Comparison of ENCODE assay signal across 16 cellular contexts in the genomic region with DNA sequence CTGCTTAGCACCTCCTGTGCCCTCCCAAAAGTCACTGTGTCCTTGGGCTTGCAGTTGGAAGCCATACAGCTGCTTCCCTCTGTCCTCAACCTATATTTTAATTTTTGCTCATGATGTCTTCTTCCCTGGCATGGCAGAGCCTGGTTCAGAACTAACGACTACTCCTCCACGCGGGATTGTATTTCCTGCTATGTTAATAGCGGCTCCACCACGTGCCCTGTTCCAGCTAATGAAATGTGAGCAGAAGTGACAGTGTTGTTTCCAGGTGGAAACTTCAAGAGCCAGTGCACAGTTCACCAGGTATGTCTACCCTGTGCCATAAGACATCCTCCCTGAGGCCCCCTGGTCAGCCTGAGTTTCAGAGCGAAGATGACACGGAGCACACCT. TPM values are rescaled to one million over a fixed set of nuclear protein-coding genes. Genes with fewer than 3 reads are reported as not detected.
DNase-seq lines count a peak whose midpoint lies in the region; ATAC-seq and TF ChIP-seq lines count a peak whose summit lies in the region.
"Had no signal": no experiment of that assay in that cellular context is flagged by ENCODE, and none has a peak within 500 bp of the region (broad histone marks: within the 10 kb centered on the region; RNA-seq: fewer than 3 reads in every experiment).

No MANE protein-coding gene starts in this region.

- H3K27ac ChIP-seq in thoracic aorta (peak overlapping the region; percentile 68 to 74), spleen (no peak overlapping the region)
- H3K27ac ChIP-seq: BLaER1 treated with 17β-estradiol and CSF1 and Interleukin-3, amounts not matched to agents 10 nM and 100 nM; left lung; ovary had no signal

- TF ChIP-seq POLR2A in spleen (IDR thresholded peaks at IDR 0.05) = no peak

- H3K4me1 ChIP-seq in thoracic aorta (ENCODE audit: control insufficient read depth in 1 of 2, low read depth in 2 of 2) = peaks cover 9 to 25% of the 10 kb centered on the region in 2 donors
- H3K4me1 ChIP-seq in spleen = no peaks in the 10 kb centered on the region
- H3K4me1 ChIP-seq: left lung had no signal

- H3K36me3 ChIP-seq in thoracic aorta (peaks cover 31% of the 10 kb centered on the region), spleen (peaks cover 0 to 37% (median 17%) of the 10 kb centered on the region in 6 donors)
- H3K36me3 ChIP-seq: ovary had no signal

- peak; percentile 27 for DNase-seq in DMS53 (lab: John Stamatoyannopoulos, UW)
- no peak for DNase-seq in DMS53 treated with DMSO at 0.1 percent for 48 hours (lab: John Stamatoyannopoulos, UW; ENCODE audit: unreplicated experiment)
- no peak for DNase-seq in left ventricle myocardium superior
- no peak for DNase-seq in thoracic aorta (ENCODE audit: low spot score)
- no peak for DNase-seq in GM20000 (ENCODE audit: low spot score)
- DNase-seq in EL = no peak
- DNase-seq in spleen = no peak
- DNase-seq: NCI-H1105; small intestine; stimulated activated CD4-positive, alpha-beta T cell treated with anti-CD3 and anti-CD28 coated beads, Interleukin-4, amount 100 ng/mL, for 4 hours; stimulated activated CD8-positive, alpha-beta memory T cell treated with anti-CD3 and anti-CD28 coated beads, Interleukin-4, amount 100 ng/mL, for 48 hours had no signal

- ATAC-seq in SK-N-SH treated with all-trans-retinoic acid at 6 μM for 48 hours = peak; percentile 22; the same call in 2 of the 3 replicates
- ATAC-seq in left ventricle myocardium superior = peak; percentile 49
- ATAC-seq in thoracic aorta (ENCODE audit: insufficient number of reproducible peaks, low FRiP score, low read depth) = no peak

- H3K4me3 ChIP-seq in thoracic aorta (no peak overlapping the region), spleen (no peak overlapping the region)
- H3K4me3 ChIP-seq: BLaER1 treated with 17β-estradiol and CSF1 and Interleukin-3, amounts not matched to agents 10 nM and 100 nM; left lung; ovary had no signal

- WGBS in spleen, 5 donors = 77 to 85% (median 82%) methylated on average over 7 of the region's 7 CpGs

- intact Hi-C loops in left ventricle myocardium superior (cut with micrococcal nuclease) = no loop called here
- intact Hi-C loops in spleen (cut with DNase I; ENCODE audit: low total_unique reads) = no loop called here

- TF ChIP-seq CTCF in thoracic aorta (IDR thresholded peaks at IDR 0.05) (no peak), GM20000 (IDR thresholded peaks at IDR 0.05; ENCODE audit: extremely low read depth, missing control alignments) (no peak), spleen (IDR thresholded peaks at IDR 0.05 in 8 of 11, conservative IDR thresholded peaks at IDR 0.05 in 3 of 11) (no peak)

- H3K9me3 ChIP-seq in thoracic aorta = peaks cover 12% of the 10 kb centered on the region
- peaks cover 7 to 40% (median 35%) of the 10 kb centered on the region in 8 donors for H3K9me3 ChIP-seq in spleen
- H3K9me3 ChIP-seq: ovary had no signal

- H3K27me3 ChIP-seq in thoracic aorta (replicated peaks; ENCODE audit: insufficient read depth) = no peaks in the 10 kb centered on the region
- no peaks in the 10 kb centered on the region for H3K27me3 ChIP-seq in spleen (replicated peaks in 1 of 7)
- H3K27me3 ChIP-seq: BLaER1 treated with 17β-estradiol and CSF1 and Interleukin-3, amounts not matched to agents 10 nM and 100 nM; left lung; ovary had no signal

TF ChIP-seq in SK-N-SH treated with all-trans-retinoic acid at 6 μM for 48 hours, 23 proteins besides CTCF, POLR2A, EP300 and RAD21:
- TF ChIP-seq ZFP30 (CRISPR knock-in tag; IDR thresholded peaks at IDR 0.05) = no peak
- no peak for TF ChIP-seq OSR1 (CRISPR knock-in tag; IDR thresholded peaks at IDR 0.05)
- TF ChIP-seq RARB (CRISPR knock-in tag; IDR thresholded peaks at IDR 0.05) = no peak
- no peak for TF ChIP-seq SNAI2 (CRISPR knock-in tag; IDR thresholded peaks at IDR 0.05)
- TF ChIP-seq BACH2 (CRISPR knock-in tag; IDR thresholded peaks at IDR 0.05; ENCODE audit: borderline replicate concordance) = no peak
- TF ChIP-seq ZNF70 (CRISPR knock-in tag; IDR thresholded peaks at IDR 0.05) = no peak
- TF ChIP-seq TCF4 (CRISPR knock-in tag; IDR thresholded peaks at IDR 0.05; ENCODE audit: borderline replicate concordance) = no peak
- no peak for TF ChIP-seq GLIS3 (CRISPR knock-in tag; IDR thresholded peaks at IDR 0.05)
- TF ChIP-seq, protein P1, sequence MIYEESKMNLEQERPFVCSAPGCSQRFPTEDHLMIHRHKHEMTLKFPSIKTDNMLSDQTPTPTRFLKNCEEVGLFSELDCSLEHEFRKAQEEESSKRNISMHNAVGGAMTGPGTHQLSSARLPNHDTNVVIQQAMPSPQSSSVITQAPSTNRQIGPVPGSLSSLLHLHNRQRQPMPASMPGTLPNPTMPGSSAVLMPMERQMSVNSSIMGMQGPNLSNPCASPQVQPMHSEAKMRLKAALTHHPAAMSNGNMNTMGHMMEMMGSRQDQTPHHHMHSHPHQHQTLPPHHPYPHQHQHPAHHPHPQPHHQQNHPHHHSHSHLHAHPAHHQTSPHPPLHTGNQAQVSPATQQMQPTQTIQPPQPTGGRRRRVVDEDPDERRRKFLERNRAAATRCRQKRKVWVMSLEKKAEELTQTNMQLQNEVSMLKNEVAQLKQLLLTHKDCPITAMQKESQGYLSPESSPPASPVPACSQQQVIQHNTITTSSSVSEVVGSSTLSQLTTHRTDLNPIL (CRISPR knock-in tag; IDR thresholded peaks at IDR 0.05; ENCODE audit: low read depth) = no peak
- TF ChIP-seq, protein P2, sequence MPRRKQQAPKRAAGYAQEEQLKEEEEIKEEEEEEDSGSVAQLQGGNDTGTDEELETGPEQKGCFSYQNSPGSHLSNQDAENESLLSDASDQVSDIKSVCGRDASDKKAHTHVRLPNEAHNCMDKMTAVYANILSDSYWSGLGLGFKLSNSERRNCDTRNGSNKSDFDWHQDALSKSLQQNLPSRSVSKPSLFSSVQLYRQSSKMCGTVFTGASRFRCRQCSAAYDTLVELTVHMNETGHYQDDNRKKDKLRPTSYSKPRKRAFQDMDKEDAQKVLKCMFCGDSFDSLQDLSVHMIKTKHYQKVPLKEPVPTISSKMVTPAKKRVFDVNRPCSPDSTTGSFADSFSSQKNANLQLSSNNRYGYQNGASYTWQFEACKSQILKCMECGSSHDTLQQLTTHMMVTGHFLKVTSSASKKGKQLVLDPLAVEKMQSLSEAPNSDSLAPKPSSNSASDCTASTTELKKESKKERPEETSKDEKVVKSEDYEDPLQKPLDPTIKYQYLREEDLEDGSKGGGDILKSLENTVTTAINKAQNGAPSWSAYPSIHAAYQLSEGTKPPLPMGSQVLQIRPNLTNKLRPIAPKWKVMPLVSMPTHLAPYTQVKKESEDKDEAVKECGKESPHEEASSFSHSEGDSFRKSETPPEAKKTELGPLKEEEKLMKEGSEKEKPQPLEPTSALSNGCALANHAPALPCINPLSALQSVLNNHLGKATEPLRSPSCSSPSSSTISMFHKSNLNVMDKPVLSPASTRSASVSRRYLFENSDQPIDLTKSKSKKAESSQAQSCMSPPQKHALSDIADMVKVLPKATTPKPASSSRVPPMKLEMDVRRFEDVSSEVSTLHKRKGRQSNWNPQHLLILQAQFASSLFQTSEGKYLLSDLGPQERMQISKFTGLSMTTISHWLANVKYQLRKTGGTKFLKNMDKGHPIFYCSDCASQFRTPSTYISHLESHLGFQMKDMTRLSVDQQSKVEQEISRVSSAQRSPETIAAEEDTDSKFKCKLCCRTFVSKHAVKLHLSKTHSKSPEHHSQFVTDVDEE (CRISPR knock-in tag; IDR thresholded peaks at IDR 0.05) = no peak
- no peak for TF ChIP-seq CSDC2 (CRISPR knock-in tag; IDR thresholded peaks at IDR 0.05)
- no peak for TF ChIP-seq PPARA (CRISPR knock-in tag; IDR thresholded peaks at IDR 0.05; ENCODE audit: borderline replicate concordance)
- no peak for TF ChIP-seq ZNF565 (CRISPR knock-in tag; conservative IDR thresholded peaks at IDR 0.05; ENCODE audit: low read depth)
- TF ChIP-seq, protein P3, sequence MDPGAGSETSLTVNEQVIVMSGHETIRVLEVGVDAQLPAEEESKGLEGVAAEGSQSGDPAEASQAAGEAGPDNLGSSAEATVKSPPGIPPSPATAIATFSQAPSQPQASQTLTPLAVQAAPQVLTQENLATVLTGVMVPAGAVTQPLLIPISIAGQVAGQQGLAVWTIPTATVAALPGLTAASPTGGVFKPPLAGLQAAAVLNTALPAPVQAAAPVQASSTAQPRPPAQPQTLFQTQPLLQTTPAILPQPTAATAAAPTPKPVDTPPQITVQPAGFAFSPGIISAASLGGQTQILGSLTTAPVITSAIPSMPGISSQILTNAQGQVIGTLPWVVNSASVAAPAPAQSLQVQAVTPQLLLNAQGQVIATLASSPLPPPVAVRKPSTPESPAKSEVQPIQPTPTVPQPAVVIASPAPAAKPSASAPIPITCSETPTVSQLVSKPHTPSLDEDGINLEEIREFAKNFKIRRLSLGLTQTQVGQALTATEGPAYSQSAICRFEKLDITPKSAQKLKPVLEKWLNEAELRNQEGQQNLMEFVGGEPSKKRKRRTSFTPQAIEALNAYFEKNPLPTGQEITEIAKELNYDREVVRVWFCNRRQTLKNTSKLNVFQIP (CRISPR knock-in tag; IDR thresholded peaks at IDR 0.05; ENCODE audit: borderline replicate concordance, low read depth) = no peak
- TF ChIP-seq, protein P4, sequence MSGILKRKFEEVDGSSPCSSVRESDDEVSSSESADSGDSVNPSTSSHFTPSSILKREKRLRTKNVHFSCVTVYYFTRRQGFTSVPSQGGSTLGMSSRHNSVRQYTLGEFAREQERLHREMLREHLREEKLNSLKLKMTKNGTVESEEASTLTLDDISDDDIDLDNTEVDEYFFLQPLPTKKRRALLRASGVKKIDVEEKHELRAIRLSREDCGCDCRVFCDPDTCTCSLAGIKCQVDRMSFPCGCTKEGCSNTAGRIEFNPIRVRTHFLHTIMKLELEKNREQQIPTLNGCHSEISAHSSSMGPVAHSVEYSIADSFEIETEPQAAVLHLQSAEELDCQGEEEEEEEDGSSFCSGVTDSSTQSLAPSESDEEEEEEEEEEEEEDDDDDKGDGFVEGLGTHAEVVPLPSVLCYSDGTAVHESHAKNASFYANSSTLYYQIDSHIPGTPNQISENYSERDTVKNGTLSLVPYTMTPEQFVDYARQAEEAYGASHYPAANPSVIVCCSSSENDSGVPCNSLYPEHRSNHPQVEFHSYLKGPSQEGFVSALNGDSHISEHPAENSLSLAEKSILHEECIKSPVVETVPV (CRISPR knock-in tag; IDR thresholded peaks at IDR 0.05) = no peak
- TF ChIP-seq ISL1 (CRISPR knock-in tag; IDR thresholded peaks at IDR 0.05) = no peak
- no peak for TF ChIP-seq ARNTL (CRISPR knock-in tag; IDR thresholded peaks at IDR 0.05; ENCODE audit: borderline replicate concordance, low read depth)
- TF ChIP-seq ZC3H10 (CRISPR knock-in tag; IDR thresholded peaks at IDR 0.05) = no peak; the same call in 1 of the 2 replicates
- TF ChIP-seq ZFP3 (CRISPR knock-in tag; IDR thresholded peaks at IDR 0.05) = no peak

RNA-seq across cellular contexts. Expression of a gene that starts 52.1 kb away (rescaled TPM):
- total RNA-seq in left ventricle myocardium superior = 79.6 TPM
- 100 to 1,000 TPM in 1 of 2 donors, 10 to 100 TPM in 1; 65.9 to 150 TPM for total RNA-seq in thoracic aorta
- 10 to 100 TPM; 21.0 to 41.0 (median 35.1) TPM for total RNA-seq in spleen
- polyA plus RNA-seq in spleen = 10 to 100 TPM in 2 of 3 donors, 1 to 10 TPM in 1; 8.9 to 19.5 (median 13.6) TPM
- total RNA-seq: A172 had no signal

Comparison
In these comparisons a context has a peak if more than half of its experiments do, and no peak if none do; other contexts are left out.
1. H3K27ac ChIP-seq: peak in thoracic aorta (2 of 2); none in spleen (0 of 8).